ENCODE assay signal across 27 cellular contexts in genomic region chr11:131499199-131499598, GRCh38.
"Had no signal": no experiment of that assay in that cellular context is flagged by ENCODE, and none has a peak within 500 bp of the region (broad histone marks: within the 10 kb centered on the region; RNA-seq: fewer than 3 reads in every experiment).

No MANE protein-coding gene starts in this region.

- H3K4me3 Mint-ChIP-seq: activated CD8-positive, alpha-beta T cell treated with anti-CD3 and anti-CD28 coated beads, Interleukin-2, amount 10 ng/mL, durations not matched to agents 7 days and 5 days; activated naive CD8-positive, alpha-beta T cell treated with anti-CD3 and anti-CD28 coated beads, Interleukin-2, amount 50 U/mL, for 24 hours; activated T-cell treated with anti-CD3 and anti-CD28 coated beads, Interleukin-2, amount 50 U/mL, for 24 hours; activated T-helper 1 cell treated with anti-CD3 and anti-CD28 coated beads, Interleukin-12 subunit alpha, Interleukin-12 subunit beta, Interleukin-2, Interleukin-4 antibody, amounts not matched to agents 30 ng/mL and 10 ng/mL and 1 ng/mL, durations not matched to agents 14 hours and 24 hours and 36 hours; T-helper 17 cell; WTC11 had no signal

- H3K36me3 Mint-ChIP-seq: WTC11 had no signal

- H3K9me3 Mint-ChIP-seq: activated naive CD8-positive, alpha-beta T cell treated with anti-CD3 and anti-CD28 coated beads, Interleukin-2, amount 50 U/mL, for 24 hours; activated T-cell treated with anti-CD3 and anti-CD28 coated beads, Interleukin-2, amount 50 U/mL, for 24 hours; activated T-helper 1 cell treated with anti-CD3 and anti-CD28 coated beads, Interleukin-12 subunit alpha, Interleukin-12 subunit beta, Interleukin-2, Interleukin-4 antibody, amounts not matched to agents 30 ng/mL and 10 ng/mL and 1 ng/mL, durations not matched to agents 14 hours and 24 hours and 36 hours had no signal

- H3K27me3 Mint-ChIP-seq: activated naive CD8-positive, alpha-beta T cell treated with anti-CD3 and anti-CD28 coated beads, Interleukin-2, amount 50 U/mL, for 24 hours; activated T-cell treated with anti-CD3 and anti-CD28 coated beads, Interleukin-2, amount 50 U/mL, for 24 hours; T-helper 17 cell had no signal

- ATAC-seq: activated CD8-positive, alpha-beta T cell treated with anti-CD3 and anti-CD28 coated beads, Interleukin-2, amount 10 ng/mL, durations not matched to agents 7 days and 5 days; activated naive CD4-positive, alpha-beta T cell treated with anti-CD3 and anti-CD28 coated beads, Interleukin-2, amount 50 U/mL, for 72 hours; activated naive CD8-positive, alpha-beta T cell treated with anti-CD3 and anti-CD28 coated beads, Interleukin-2, amount 50 U/mL, for 24 hours; T-helper 17 cell had no signal

- H3K4me3 ChIP-seq: PC-9 had no signal

- H3K36me3 ChIP-seq: brain microvascular endothelial cell had no signal

- H3K27ac Mint-ChIP-seq: activated CD8-positive, alpha-beta T cell treated with anti-CD3 and anti-CD28 coated beads, Interleukin-2, amount 10 ng/mL, durations not matched to agents 7 days and 5 days; activated naive CD4-positive, alpha-beta T cell treated with anti-CD3 and anti-CD28 coated beads, Interleukin-2, amount 50 U/mL, for 72 hours; activated naive CD8-positive, alpha-beta T cell treated with anti-CD3 and anti-CD28 coated beads, Interleukin-2, amount 50 U/mL, for 24 hours; activated T-cell treated with anti-CD3 and anti-CD28 coated beads, Interleukin-2, amount 50 U/mL, for 24 hours; activated T-helper 1 cell treated with anti-CD3 and anti-CD28 coated beads, Interleukin-12 subunit alpha, Interleukin-12 subunit beta, Interleukin-2, Interleukin-4 antibody, amounts not matched to agents 30 ng/mL and 10 ng/mL and 1 ng/mL, durations not matched to agents 14 hours and 24 hours and 36 hours; T-helper 17 cell; WTC11 had no signal

- DNase-seq: activated CD4-positive, alpha-beta T cell treated with anti-CD3 and anti-CD28 coated beads for 48 hours; activated CD4-positive, alpha-beta T cell treated with anti-CD3 and anti-CD28 coated beads, Interleukin-2, amount 50 U/mL, for 4 hours; activated CD4-positive, CD25-positive, alpha-beta regulatory T cell treated with anti-CD3 and anti-CD28 coated beads, Interleukin-2, amount 50 U/mL, for 72 hours; activated CD8-positive, alpha-beta memory T cell treated with anti-CD3 and anti-CD28 coated beads, Interleukin-2, amount 50 U/mL, for 48 hours; activated CD8-positive, alpha-beta T cell treated with anti-CD3 and anti-CD28 coated beads, Interleukin-2, amount 10 ng/mL, durations not matched to agents 7 days and 5 days; activated effector memory CD4-positive, alpha-beta T cell treated with anti-CD3 and anti-CD28 coated beads, Interleukin-2, amount 50 U/mL, for 16 hours; activated naive CD4-positive, alpha-beta T cell treated with Interleukin-2 at 50 U/mL for 16 hours; activated naive CD8-positive, alpha-beta T cell treated with anti-CD3 and anti-CD28 coated beads, Interleukin-2, amount 50 U/mL, for 24 hours; activated T-cell treated with anti-CD3 and anti-CD28 coated beads, Interleukin-2, amount 50 U/mL, for 24 hours; amniotic stem cell; brain microvascular endothelial cell; MM.1S; NCI-H1092 treated with DMSO at 0.1 percent for 48 hours; NCI-H1417 treated with DMSO at 0.1 percent for 48 hours; NCI-H1694 treated with DMSO at 0.1 percent for 48 hours; NCI-H2029 treated with DMSO at 0.1 percent for 48 hours; NCI-H345; NCI-H510A treated with DMSO at 0.1 percent for 48 hours; NCI-H69; NK-92 treated with Interleukin-12 subunit alpha and Interleukin-12 subunit beta, amount 100 ng/mL, for 24 hours; PC-9; SIG-M5; T-helper 17 cell; T-helper 9 cell had no signal

- H3K27me3 ChIP-seq: brain microvascular endothelial cell had no signal

- H3K27ac ChIP-seq: brain microvascular endothelial cell, PC-9 had no signal

- H3K4me1 Mint-ChIP-seq: activated naive CD8-positive, alpha-beta T cell treated with anti-CD3 and anti-CD28 coated beads, Interleukin-2, amount 50 U/mL, for 24 hours; T-helper 17 cell had no signal
